26 cellular contexts compared by ENCODE assay signal in genomic region chr10:58791137-58791536, GRCh38.
DNase-seq lines count a peak whose midpoint lies in the region; ATAC-seq, FAIRE-seq and TF ChIP-seq lines count a peak whose summit lies in the region.
"Had no signal": no experiment of that assay in that cellular context is flagged by ENCODE, and none has a peak within 500 bp of the region (broad histone marks: within the 10 kb centered on the region; RNA-seq: fewer than 3 reads in every experiment).

No MANE protein-coding gene starts in this region.

- H3K27me3 Mint-ChIP-seq in MCF 10A (ENCODE audit: insufficient read depth, unreplicated experiment): no peaks in the 10 kb centered on the region
- no peaks in the 10 kb centered on the region for H3K27me3 Mint-ChIP-seq in astrocyte (ENCODE audit: low read depth, unreplicated experiment)
- H3K27me3 Mint-ChIP-seq: activated CD4-positive, alpha-beta T cell treated with anti-CD3 and anti-CD28 coated beads, Interleukin-2, amount 10 ng/mL, durations not matched to agents 24 days and 14 days had no signal

- BruUV-seq in MCF 10A (replicated peaks; lab: Mats Ljungman, UMichigan): no TSS peak

- H3K4me1 Mint-ChIP-seq in MCF 10A (ENCODE audit: insufficient read depth, unreplicated experiment) (no peaks in the 10 kb centered on the region), astrocyte (ENCODE audit: low read depth, unreplicated experiment) (peaks cover under 1% of the 10 kb centered on the region)
- H3K4me1 Mint-ChIP-seq: activated CD4-positive, alpha-beta T cell treated with anti-CD3 and anti-CD28 coated beads, Interleukin-2, amount 10 ng/mL, durations not matched to agents 24 days and 14 days; H9; naive thymus-derived CD4-positive, alpha-beta T cell had no signal

- POLR2A ChIA-PET in MCF 10A (lab: Yijun Ruan, JAX): interaction anchor here (0.7 kb wide), 1 partner anchor 87 kb away, joined by 3 read pairs; no protein-coding TSS in a partner anchor

- WGBS in aorta, 2 donors: 6 to 26% methylated on average over 6 of the region's 6 CpGs

- intact Hi-C loops in MCF 10A (cut with micrococcal nuclease) (no loop called here), breast epithelium (cut with DNase I; ENCODE audit: low total_unique reads) (no loop called here), aorta (cut with DNase I) (loop anchor here in 1 of 2 donors (2.0 kb wide), 1 partner anchor 66 kb away; no protein-coding TSS in a partner anchor)

- no peak for FAIRE-seq in astrocyte (lab: Jason Lieb, UNC)

- no peaks in the 10 kb centered on the region for H3K4me1 ChIP-seq in breast epithelium
- no peaks in the 10 kb centered on the region for H3K4me1 ChIP-seq in astrocyte (ENCODE audit: insufficient read depth, low read length)
- no peaks in the 10 kb centered on the region for H3K4me1 ChIP-seq in aorta (ENCODE audit: control insufficient read depth in 1 of 2, insufficient read depth in 2 of 2, low read length in 2 of 2)
- H3K4me1 ChIP-seq: sigmoid colon had no signal

- H3K27ac ChIP-seq in breast epithelium (peak overlapping the region in 1 of 2 donors; percentile 4), astrocyte (ENCODE audit: low read depth, low read length) (no peak overlapping the region), aorta (ENCODE audit: low read depth in 1 of 2, low read length in 2 of 2) (peak overlapping the region in 1 of 2 donors; percentile 12)
- H3K27ac ChIP-seq: 22Rv1, gastroesophageal sphincter, ovary, sigmoid colon had no signal

- CTCF ChIA-PET in MCF 10A (lab: Yijun Ruan, JAX): interaction anchor here (0.6 to 2.3 kb wide), 3 partner anchors 8 to 28 kb away, joined by 3 to 14 read pairs (median 7); no protein-coding TSS in a partner anchor

- H3K4me2 ChIP-seq in astrocyte (ENCODE audit: low read length): no peak overlapping the region

- no peak overlapping the region for H2AFZ ChIP-seq in astrocyte (ENCODE audit: low read depth, low read length)

- no peak overlapping the region for H3K9ac ChIP-seq in astrocyte (ENCODE audit: low read length)

- no peaks in the 10 kb centered on the region for H3K9me3 ChIP-seq in breast epithelium
- H3K9me3 ChIP-seq in astrocyte (ENCODE audit: insufficient read depth, low read depth, low read length): no peaks in the 10 kb centered on the region
- no peaks in the 10 kb centered on the region for H3K9me3 ChIP-seq in aorta (ENCODE audit: control insufficient read depth, low read length)
- H3K9me3 ChIP-seq: gastroesophageal sphincter, ovary, sigmoid colon had no signal

- no peaks in the 10 kb centered on the region for H4K20me1 ChIP-seq in astrocyte (ENCODE audit: insufficient read depth, low read length)

- H3K36me3 ChIP-seq in breast epithelium (no peaks in the 10 kb centered on the region), astrocyte (ENCODE audit: insufficient read depth, low read length) (peaks cover 6% of the 10 kb centered on the region), aorta (ENCODE audit: control insufficient read depth in 1 of 2, insufficient read depth in 2 of 2, low read length in 1 of 2) (no peaks in the 10 kb centered on the region)
- H3K36me3 ChIP-seq: ovary, sigmoid colon had no signal

- TF ChIP-seq CTCF in MCF 10A (IDR thresholded peaks at IDR 0.05; ENCODE audit: unreplicated experiment): no peak
- no peak for TF ChIP-seq CTCF in breast epithelium (IDR thresholded peaks at IDR 0.05)
- TF ChIP-seq CTCF in astrocyte (IDR thresholded peaks at IDR 0.05; ENCODE audit: insufficient read depth, low read depth, low read length): no peak

- H3K4me3 Mint-ChIP-seq in MCF 10A (ENCODE audit: unreplicated experiment) (no peak overlapping the region), astrocyte (ENCODE audit: unreplicated experiment) (no peak overlapping the region)
- H3K4me3 Mint-ChIP-seq: activated CD4-positive, alpha-beta T cell treated with anti-CD3 and anti-CD28 coated beads, Interleukin-2, amount 10 ng/mL, durations not matched to agents 24 days and 14 days; endodermal cell; H9; naive thymus-derived CD4-positive, alpha-beta T cell had no signal

- peaks cover 25% of the 10 kb centered on the region for H3K36me3 Mint-ChIP-seq in MCF 10A (ENCODE audit: insufficient read depth, unreplicated experiment)
- H3K36me3 Mint-ChIP-seq in astrocyte (ENCODE audit: low read depth, unreplicated experiment): peaks cover 10% of the 10 kb centered on the region
- H3K36me3 Mint-ChIP-seq: naive thymus-derived CD4-positive, alpha-beta T cell had no signal

- ATAC-seq in aorta (ENCODE audit: low FRiP score) (peak; percentile 70), HG03432 (IDR thresholded peaks at IDR 0.05; ENCODE audit: unreplicated experiment) (no peak)
- ATAC-seq: gastroesophageal sphincter; naive thymus-derived CD4-positive, alpha-beta T cell had no signal

- no peaks in the 10 kb centered on the region for H3K79me2 ChIP-seq in astrocyte (ENCODE audit: insufficient read depth, low read length)

- H3K27ac Mint-ChIP-seq in MCF 10A (ENCODE audit: low read depth, unreplicated experiment) (no peak overlapping the region), astrocyte (ENCODE audit: unreplicated experiment) (no peak overlapping the region)
- H3K27ac Mint-ChIP-seq: activated CD4-positive, alpha-beta T cell treated with anti-CD3 and anti-CD28 coated beads, Interleukin-2, amount 10 ng/mL, durations not matched to agents 24 days and 14 days; endodermal cell; H9; naive thymus-derived CD4-positive, alpha-beta T cell had no signal

- TF ChIP-seq POLR2A in breast epithelium (IDR thresholded peaks at IDR 0.05): no peak

- H3K9me3 Mint-ChIP-seq in MCF 10A (ENCODE audit: unreplicated experiment): no peaks in the 10 kb centered on the region
- H3K9me3 Mint-ChIP-seq in astrocyte (ENCODE audit: unreplicated experiment): no peaks in the 10 kb centered on the region
- H3K9me3 Mint-ChIP-seq: activated CD4-positive, alpha-beta T cell treated with anti-CD3 and anti-CD28 coated beads, Interleukin-2, amount 10 ng/mL, durations not matched to agents 24 days and 14 days; endodermal cell; naive thymus-derived CD4-positive, alpha-beta T cell had no signal

- H3K27me3 ChIP-seq in breast epithelium (no peaks in the 10 kb centered on the region), astrocyte (ENCODE audit: insufficient read depth, low read length) (no peaks in the 10 kb centered on the region), aorta (ENCODE audit: control insufficient read depth in 1 of 2, insufficient read depth in 2 of 2, low read length in 1 of 2) (no peaks in the 10 kb centered on the region)
- H3K27me3 ChIP-seq: gastroesophageal sphincter, ovary, sigmoid colon had no signal

- peak; percentile 70 for DNase-seq in MCF 10A (ENCODE audit: unreplicated experiment)
- DNase-seq in breast epithelium (ENCODE audit: low spot score in 2 of 2): no peak
- DNase-seq in astrocyte (ENCODE audit: low read depth): peak; percentile 41
- DNase-seq in fibroblast of peridontal ligament (ENCODE audit: extremely low read depth): peak; percentile 34
- DNase-seq in aorta: no peak
- DNase-seq in activated CD4-positive, alpha-beta T cell treated with anti-CD3 and anti-CD28 coated beads, Interleukin-2, amount 50 U/mL, for 4 hours: no peak
- DNase-seq in H4 (ENCODE audit: low spot score): no peak
- DNase-seq: activated CD4-positive, alpha-beta T cell treated with anti-CD3 and anti-CD28 coated beads, Interleukin-2, amount 10 ng/mL, durations not matched to agents 24 days and 14 days; activated CD8-positive, alpha-beta memory T cell treated with anti-CD3 and anti-CD28 coated beads, Interleukin-2, amount 50 U/mL, for 4 hours; activated effector memory CD4-positive, alpha-beta T cell treated with anti-CD3 and anti-CD28 coated beads, Interleukin-2, amount 50 U/mL, for 16 hours; amniotic stem cell; Calu3; endodermal cell; H9; mesendoderm; naive thymus-derived CD4-positive, alpha-beta T cell; NCI-H2029 treated with DMSO at 0.1 percent for 48 hours; ovary; Right ventricle myocardium superior; sigmoid colon; stimulated activated CD4-positive, alpha-beta T cell treated with anti-CD3 and anti-CD28 coated beads, Interleukin-1b, Interleukin-23, amount 100 ng/mL, for 48 hours; stimulated activated naive CD4-positive, alpha-beta T cell treated with Interleukin-2 at 50 U/mL for 16 hours; T-helper 1 cell had no signal

- H3K4me3 ChIP-seq in breast epithelium (no peak overlapping the region), astrocyte (ENCODE audit: insufficient read depth, low read depth, low read length) (no peak overlapping the region), aorta (ENCODE audit: low read length in 2 of 2) (no peak overlapping the region)
- H3K4me3 ChIP-seq: gastroesophageal sphincter, ovary, sigmoid colon had no signal

Comparison
In these comparisons a context has a peak if more than half of its experiments do, and no peak if none do; other contexts are left out.
1. DNase-seq: peak in MCF 10A (single experiment), astrocyte (single experiment) and fibroblast of peridontal ligament (single experiment); none in breast epithelium (0 of 2), aorta (0 of 2), activated CD4-positive, alpha-beta T cell treated with anti-CD3 and anti-CD28 coated beads, Interleukin-2, amount 50 U/mL, for 4 hours (0 of 2) and H4 (single experiment).